Comparison of ENCODE assay signal across 26 cellular contexts in genomic region chr2:45973426-45973825, GRCh38.
DNase-seq lines count a peak whose midpoint lies in the region; ATAC-seq and TF ChIP-seq lines count a peak whose summit lies in the region.
"Had no signal": no experiment of that assay in that cellular context is flagged by ENCODE, and none has a peak within 500 bp of the region (broad histone marks: within the 10 kb centered on the region; RNA-seq: fewer than 3 reads in every experiment).

No MANE protein-coding gene starts in this region.

- TF ChIP-seq POLR2A in breast epithelium (IDR thresholded peaks at IDR 0.05): no peak

- TF ChIP-seq CTCF in MCF 10A (IDR thresholded peaks at IDR 0.05; ENCODE audit: unreplicated experiment): no peak
- no peak for TF ChIP-seq CTCF in breast epithelium (IDR thresholded peaks at IDR 0.05)

- no peaks in the 10 kb centered on the region for H3K27me3 ChIP-seq in breast epithelium
- H3K27me3 ChIP-seq: BLaER1 treated with 17β-estradiol and CSF1 and Interleukin-3, amounts not matched to agents 10 nM and 100 nM; cardiac muscle cell; uterus had no signal

- no peaks in the 10 kb centered on the region for H3K4me1 ChIP-seq in breast epithelium
- H3K4me1 ChIP-seq: lower lobe of right lung had no signal

- peak; percentile 45 for DNase-seq in MCF 10A (ENCODE audit: unreplicated experiment)
- DNase-seq in breast epithelium (ENCODE audit: low spot score in 2 of 2): no peak
- DNase-seq in NCI-H146 treated with DMSO at 0.1 percent for 48 hours (lab: John Stamatoyannopoulos, UW; ENCODE audit: unreplicated experiment): peak; percentile 67
- DNase-seq in brain pericyte (ENCODE audit: low read depth, low spot score): peak; percentile 25
- DNase-seq in SK-N-DZ (ENCODE audit: low spot score): no peak
- no peak for DNase-seq in T-helper 2 cell
- DNase-seq: activated CD4-positive, alpha-beta T cell treated with anti-CD3 and anti-CD28 coated beads, Interleukin-2, amount 10 ng/mL, durations not matched to agents 7 days and 5 days; Calu3; HFFc6; lower lobe of right lung; MV-4-11; NCI-H2107; NCI-H524 treated with DMSO at 0.1 percent for 48 hours; SK-N-SH; uterus had no signal

- H3K27ac Mint-ChIP-seq in MCF 10A (ENCODE audit: low read depth, unreplicated experiment): no peak overlapping the region
- H3K27ac Mint-ChIP-seq: activated CD4-positive, alpha-beta T cell treated with anti-CD3 and anti-CD28 coated beads, Interleukin-2, amount 10 ng/mL, durations not matched to agents 7 days and 5 days; activated naive CD4-positive, alpha-beta T cell treated with anti-CD3 and anti-CD28 coated beads, Interleukin-2, amount 50 U/mL, for 24 hours; activated T-helper 1 cell treated with anti-CD3 and anti-CD28 coated beads, Interleukin-12 subunit alpha, Interleukin-12 subunit beta, Interleukin-2, Interleukin-4 antibody, amounts not matched to agents 30 ng/mL and 10 ng/mL and 1 ng/mL, durations not matched to agents 14 hours and 24 hours and 36 hours; HFFc6; nephron; stimulated activated effector memory CD8-positive, alpha-beta T cell treated with anti-CD3 and anti-CD28 coated beads, Interleukin-12 subunit alpha, Interleukin-12 subunit beta, amount 100 ng/mL, for 72 hours had no signal

- H3K36me3 Mint-ChIP-seq in MCF 10A (ENCODE audit: insufficient read depth, unreplicated experiment): no peaks in the 10 kb centered on the region
- H3K36me3 Mint-ChIP-seq: activated naive CD4-positive, alpha-beta T cell treated with anti-CD3 and anti-CD28 coated beads, Interleukin-2, amount 50 U/mL, for 24 hours; stimulated activated effector memory CD8-positive, alpha-beta T cell treated with anti-CD3 and anti-CD28 coated beads, Interleukin-12 subunit alpha, Interleukin-12 subunit beta, amount 100 ng/mL, for 72 hours had no signal

- no peak overlapping the region for H3K27ac ChIP-seq in breast epithelium
- H3K27ac ChIP-seq: BLaER1 treated with 17β-estradiol and CSF1 and Interleukin-3, amounts not matched to agents 10 nM and 100 nM; cardiac muscle cell; KMS-11; lower lobe of right lung; skin epidermis; uterus; VCaP had no signal

- H3K4me3 ChIP-seq in breast epithelium: no peak overlapping the region
- H3K4me3 ChIP-seq: BLaER1 treated with 17β-estradiol and CSF1 and Interleukin-3, amounts not matched to agents 10 nM and 100 nM; cardiac muscle cell; lower lobe of right lung; skin epidermis; uterus had no signal

- POLR2A ChIA-PET in MCF 10A (lab: Yijun Ruan, JAX): no interaction called here

- CTCF ChIA-PET in MCF 10A (lab: Yijun Ruan, JAX): no interaction called here

- intact Hi-C loops in MCF 10A (cut with micrococcal nuclease) (no loop called here), breast epithelium (cut with DNase I; ENCODE audit: low total_unique reads) (no loop called here)

- no TSS peak for BruUV-seq in MCF 10A (replicated peaks; lab: Mats Ljungman, UMichigan)

- no peaks in the 10 kb centered on the region for H3K9me3 Mint-ChIP-seq in MCF 10A (ENCODE audit: unreplicated experiment)
- H3K9me3 Mint-ChIP-seq: activated CD4-positive, alpha-beta T cell treated with anti-CD3 and anti-CD28 coated beads, Interleukin-2, amount 10 ng/mL, durations not matched to agents 7 days and 5 days; activated naive CD4-positive, alpha-beta T cell treated with anti-CD3 and anti-CD28 coated beads, Interleukin-2, amount 50 U/mL, for 24 hours; activated T-helper 1 cell treated with anti-CD3 and anti-CD28 coated beads, Interleukin-12 subunit alpha, Interleukin-12 subunit beta, Interleukin-2, Interleukin-4 antibody, amounts not matched to agents 30 ng/mL and 10 ng/mL and 1 ng/mL, durations not matched to agents 14 hours and 24 hours and 36 hours; HFFc6; nephron; stimulated activated effector memory CD8-positive, alpha-beta T cell treated with anti-CD3 and anti-CD28 coated beads, Interleukin-12 subunit alpha, Interleukin-12 subunit beta, amount 100 ng/mL, for 72 hours had no signal

- no peak for ATAC-seq in GM19455 (IDR thresholded peaks at IDR 0.05; ENCODE audit: unreplicated experiment)
- ATAC-seq in GM21717 (IDR thresholded peaks at IDR 0.05; ENCODE audit: unreplicated experiment): no peak
- ATAC-seq: lower lobe of right lung; stimulated activated effector memory CD8-positive, alpha-beta T cell treated with anti-CD3 and anti-CD28 coated beads, Interleukin-12 subunit alpha, Interleukin-12 subunit beta, amount 100 ng/mL, for 72 hours had no signal

- no peaks in the 10 kb centered on the region for H3K27me3 Mint-ChIP-seq in MCF 10A (ENCODE audit: insufficient read depth, unreplicated experiment)
- H3K27me3 Mint-ChIP-seq: activated naive CD4-positive, alpha-beta T cell treated with anti-CD3 and anti-CD28 coated beads, Interleukin-2, amount 50 U/mL, for 24 hours had no signal

- no peak overlapping the region for H3K4me3 Mint-ChIP-seq in MCF 10A (ENCODE audit: unreplicated experiment)
- H3K4me3 Mint-ChIP-seq: activated CD4-positive, alpha-beta T cell treated with anti-CD3 and anti-CD28 coated beads, Interleukin-2, amount 10 ng/mL, durations not matched to agents 7 days and 5 days; activated naive CD4-positive, alpha-beta T cell treated with anti-CD3 and anti-CD28 coated beads, Interleukin-2, amount 50 U/mL, for 24 hours; activated T-helper 1 cell treated with anti-CD3 and anti-CD28 coated beads, Interleukin-12 subunit alpha, Interleukin-12 subunit beta, Interleukin-2, Interleukin-4 antibody, amounts not matched to agents 30 ng/mL and 10 ng/mL and 1 ng/mL, durations not matched to agents 14 hours and 24 hours and 36 hours; HFFc6; nephron; stimulated activated effector memory CD8-positive, alpha-beta T cell treated with anti-CD3 and anti-CD28 coated beads, Interleukin-12 subunit alpha, Interleukin-12 subunit beta, amount 100 ng/mL, for 72 hours had no signal

- H3K36me3 ChIP-seq in breast epithelium: no peaks in the 10 kb centered on the region
- H3K36me3 ChIP-seq: cardiac muscle cell, uterus had no signal

- no peaks in the 10 kb centered on the region for H3K9me3 ChIP-seq in breast epithelium
- H3K9me3 ChIP-seq: BLaER1 treated with 17β-estradiol and CSF1 and Interleukin-3, amounts not matched to agents 10 nM and 100 nM; lower lobe of right lung; SK-N-SH; uterus had no signal

- no peaks in the 10 kb centered on the region for H3K4me1 Mint-ChIP-seq in MCF 10A (ENCODE audit: insufficient read depth, unreplicated experiment)
- H3K4me1 Mint-ChIP-seq: activated CD4-positive, alpha-beta T cell treated with anti-CD3 and anti-CD28 coated beads, Interleukin-2, amount 10 ng/mL, durations not matched to agents 7 days and 5 days; activated naive CD4-positive, alpha-beta T cell treated with anti-CD3 and anti-CD28 coated beads, Interleukin-2, amount 50 U/mL, for 24 hours; stimulated activated effector memory CD8-positive, alpha-beta T cell treated with anti-CD3 and anti-CD28 coated beads, Interleukin-12 subunit alpha, Interleukin-12 subunit beta, amount 100 ng/mL, for 72 hours had no signal

Comparison
In these comparisons a context has a peak if more than half of its experiments do, and no peak if none do; other contexts are left out.
1. DNase-seq: peak in MCF 10A (single experiment), NCI-H146 treated with DMSO at 0.1 percent for 48 hours (single experiment) and brain pericyte (single experiment); none in breast epithelium (0 of 2), SK-N-DZ (single experiment) and T-helper 2 cell (0 of 5).